9 cellular contexts compared by ENCODE assay signal in genomic region chr11:3894128-3894731, GRCh38. TPM values are rescaled to one million over a fixed set of nuclear protein-coding genes. Genes with fewer than 3 reads are reported as not detected.
A peak's percentile ranks its signal among the peaks of the same experiment; 100 is the strongest.
DNase-seq lines count a peak whose midpoint lies in the region; ATAC-seq and TF ChIP-seq lines count a peak whose summit lies in the region.
"Had no signal": no experiment of that assay in that cellular context is flagged by ENCODE, and none has a peak within 500 bp of the region (broad histone marks: within the 10 kb centered on the region; RNA-seq: fewer than 3 reads in every experiment).

No MANE protein-coding gene starts in this region.

- H3K4ac ChIP-seq in trophoblast cell (ENCODE audit: low read depth, low read length) = no peak overlapping the region

- no peak overlapping the region for H2BK12ac ChIP-seq in trophoblast cell (ENCODE audit: low read length)

- ATAC-seq in GM19468 (IDR thresholded peaks at IDR 0.05; ENCODE audit: extremely low read depth, unreplicated experiment) (peak; percentile 82), HG03571 (IDR thresholded peaks at IDR 0.05; ENCODE audit: unreplicated experiment) (peak; percentile 97)

- H4K8ac ChIP-seq in trophoblast cell (ENCODE audit: low read depth, low read length) = no peak overlapping the region

- H3K9me3 ChIP-seq in ascending aorta (no peaks in the 10 kb centered on the region), trophoblast cell (ENCODE audit: insufficient read depth, low read depth, low read length) (no peaks in the 10 kb centered on the region)

- H2BK120ac ChIP-seq in trophoblast cell (ENCODE audit: insufficient read depth, low read length, poor library complexity) = no peak overlapping the region

- H3K9ac ChIP-seq in trophoblast cell (ENCODE audit: low read length) = no peak overlapping the region

- H3K27ac ChIP-seq in ascending aorta = peak overlapping the region; percentile 62 to 72
- peak overlapping the region; percentile 77 for H3K27ac ChIP-seq in trophoblast cell (ENCODE audit: low read depth, low read length)
- H3K27ac ChIP-seq: SK-N-MC had no signal

- DNase-seq in GF-D8 (lab: John Stamatoyannopoulos, UW) (peak; percentile 82), ascending aorta (ENCODE audit: low spot score in 2 of 2) (no peak), trophoblast cell (peak; percentile 61), anterior cingulate cortex (lab: John Stamatoyannopoulos, UW) (no peak), lower leg skin (ENCODE audit: low spot score in 2 of 2) (no peak), middle frontal gyrus (ENCODE audit: extremely low spot score, low spot score) (no peak)

- H3K36me3 ChIP-seq in ascending aorta (no peaks in the 10 kb centered on the region), trophoblast cell (ENCODE audit: control insufficient read depth in 1 of 2, insufficient read depth in 2 of 2, low read length in 2 of 2) (no peaks in the 10 kb centered on the region)

- H3K27me3 ChIP-seq in ascending aorta (no peaks in the 10 kb centered on the region), trophoblast cell (ENCODE audit: insufficient read depth, low read length) (no peaks in the 10 kb centered on the region)

- no peak overlapping the region for H4K12ac ChIP-seq in trophoblast cell (ENCODE audit: low read depth, low read length)

- H2AFZ ChIP-seq in trophoblast cell (ENCODE audit: insufficient read depth, low read length, poor library complexity) = no peak overlapping the region

- H3K23ac ChIP-seq in trophoblast cell (ENCODE audit: low read length) = no peak overlapping the region

- intact Hi-C loops in ascending aorta (cut with DNase I) = no loop called here
- intact Hi-C loops in lower leg skin (cut with DNase I; ENCODE audit: low total_unique reads) = no loop called here

- no peak overlapping the region for H3K18ac ChIP-seq in trophoblast cell (ENCODE audit: low read length)

- peaks cover 0 to 16% of the 10 kb centered on the region in 2 donors for H3K4me1 ChIP-seq in ascending aorta
- peaks cover 4 to 5% of the 10 kb centered on the region in 2 experiments for H3K4me1 ChIP-seq in trophoblast cell (ENCODE audit: control insufficient read depth in 1 of 2, insufficient read depth in 2 of 2, low read length in 2 of 2)

- TF ChIP-seq POLR2A in lower leg skin (IDR thresholded peaks at IDR 0.05) = no peak

- WGBS in trophoblast cell (ENCODE audit: extremely low coverage, insufficient coverage, insufficient read length) = no CpG with 5 or more reads among the region's 5 CpGs
- 67 to 70% methylated on average over 5 of the region's 5 CpGs for WGBS in lower leg skin, 2 donors

- no peak overlapping the region for H2BK5ac ChIP-seq in trophoblast cell (ENCODE audit: low read depth, low read length, poor library complexity)

- no peaks in the 10 kb centered on the region for H3K79me2 ChIP-seq in trophoblast cell (ENCODE audit: control insufficient read depth, insufficient read depth, low read length, poor library complexity)

- TF ChIP-seq CTCF in ascending aorta (IDR thresholded peaks at IDR 0.05) (no peak), lower leg skin (IDR thresholded peaks at IDR 0.05) (no peak)

- H3K14ac ChIP-seq in trophoblast cell (ENCODE audit: low read length) = no peak overlapping the region

- H4K91ac ChIP-seq in trophoblast cell (ENCODE audit: low read depth, low read length) = no peak overlapping the region

- H3K4me3 ChIP-seq in ascending aorta = no peak overlapping the region
- H3K4me3 ChIP-seq in trophoblast cell (ENCODE audit: low read depth, low read length) = no peak overlapping the region
- no peak overlapping the region for H3K4me3 ChIP-seq in lower leg skin (ENCODE audit: low read depth, poor library complexity, severe bottlenecking)
- H3K4me3 ChIP-seq: SK-N-MC had no signal

- H2AK5ac ChIP-seq in trophoblast cell (ENCODE audit: low read length) = no peak overlapping the region

- H3K79me1 ChIP-seq in trophoblast cell (ENCODE audit: low read length) = no peaks in the 10 kb centered on the region

- H3K4me2 ChIP-seq in trophoblast cell (ENCODE audit: low read length) = no peak overlapping the region

RNA-seq across cellular contexts. Expression of gene STIM1, which starts 38.8 kb away (rescaled TPM):
- total RNA-seq in ascending aorta (48.1 TPM), lower leg skin (10 to 100 TPM; 43.7 to 75.9 (median 64.9) TPM)
- 17.6 and 18.0 TPM in 2 replicates for polyA plus RNA-seq in trophoblast cell (2013)

RNA-seq across cellular contexts. Expression of gene RHOG, which starts 53.5 kb away (rescaled TPM):
- total RNA-seq in ascending aorta = 60.7 TPM
- polyA plus RNA-seq in trophoblast cell (2013) = 48.3 and 53.7 TPM in 2 replicates
- 10 to 100 TPM; 57.0 to 75.9 (median 64.0) TPM for total RNA-seq in lower leg skin

Comparison
In these comparisons a context has a peak if more than half of its experiments do, and no peak if none do; other contexts are left out.
1. DNase-seq: peak in GF-D8 (single experiment) and trophoblast cell (2 of 2); none in ascending aorta (0 of 2), anterior cingulate cortex (0 of 58), lower leg skin (0 of 2) and middle frontal gyrus (single experiment).